In the genomic region with DNA sequence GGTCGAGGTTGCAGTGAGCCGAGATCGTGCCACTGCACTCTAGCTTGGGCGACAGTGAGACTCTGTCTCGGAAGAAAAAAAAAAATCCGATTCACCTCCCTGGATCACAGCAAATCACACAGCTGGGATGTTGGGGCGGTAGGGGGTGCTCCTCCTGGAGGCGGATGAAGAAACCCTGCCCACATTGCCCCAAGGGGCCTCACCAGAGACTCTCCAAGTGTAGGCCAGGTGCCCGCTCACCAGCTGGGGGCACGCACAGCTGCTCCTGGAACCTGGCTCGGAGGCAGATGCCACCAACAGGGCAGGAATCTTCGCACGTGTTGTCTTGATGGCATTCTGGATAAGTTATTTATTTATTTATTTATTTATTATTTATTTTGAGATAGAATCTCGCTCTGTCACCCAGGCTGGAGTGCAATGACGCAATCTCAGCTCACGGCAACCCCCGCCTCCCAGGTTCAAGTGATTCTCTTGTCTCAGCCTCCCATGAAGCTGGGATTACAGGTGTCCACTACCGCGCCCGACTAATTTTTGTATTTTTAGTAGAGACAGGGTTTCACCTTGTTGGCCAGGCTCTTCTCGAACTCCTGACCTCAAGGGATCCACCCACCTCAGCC, we compare ENCODE assay signal across 26 cellular contexts. TPM values are rescaled to one million over a fixed set of nuclear protein-coding genes. Genes with fewer than 3 reads are reported as not detected.
DNase-seq lines count a peak whose midpoint lies in the region; ATAC-seq and TF ChIP-seq lines count a peak whose summit lies in the region.
"Had no signal": no experiment of that assay in that cellular context is flagged by ENCODE, and none has a peak within 500 bp of the region (broad histone marks: within the 10 kb centered on the region; RNA-seq: fewer than 3 reads in every experiment).

No MANE protein-coding gene starts in this region.

- H3K27me3 Mint-ChIP-seq in CD8-positive, alpha-beta memory T cell = peaks cover 0 to 4% of the 10 kb centered on the region in 2 donors
- H3K27me3 Mint-ChIP-seq in HFFc6 (ENCODE audit: insufficient read depth) (peaks cover 7% of the 10 kb centered on the region), glutamatergic neuron (ENCODE audit: unreplicated experiment) (no peaks in the 10 kb centered on the region)
- H3K27me3 Mint-ChIP-seq: stimulated activated naive CD8-positive, alpha-beta T cell treated with anti-CD3 and anti-CD28 coated beads, Interleukin-15, amount 100 ng/mL, for 72 hours had no signal

- no peak overlapping the region for H3K27ac ChIP-seq in CD8-positive, alpha-beta memory T cell (ENCODE audit: low read depth, low read length)
- no peak overlapping the region for H3K27ac ChIP-seq in aorta (ENCODE audit: low read depth in 1 of 2, low read length in 2 of 2)
- H3K27ac ChIP-seq: heart left ventricle, lower lobe of right lung, SK-N-MC had no signal

- peaks cover 31% of the 10 kb centered on the region for H3K4me1 ChIP-seq in CD8-positive, alpha-beta memory T cell (ENCODE audit: insufficient read depth, low read length)
- no peaks in the 10 kb centered on the region for H3K4me1 ChIP-seq in aorta (ENCODE audit: control insufficient read depth in 1 of 2, insufficient read depth in 2 of 2, low read length in 2 of 2)

- H3K9me3 Mint-ChIP-seq in CD8-positive, alpha-beta memory T cell = no peaks in the 10 kb centered on the region
- H3K9me3 Mint-ChIP-seq in HFFc6 (no peaks in the 10 kb centered on the region), glutamatergic neuron (ENCODE audit: unreplicated experiment) (peaks cover 5% of the 10 kb centered on the region)
- H3K9me3 Mint-ChIP-seq: activated naive CD4-positive, alpha-beta T cell treated with anti-CD3 and anti-CD28 coated beads, Interleukin-2, amount 50 U/mL, for 72 hours; endodermal cell; natural killer cell; stimulated activated naive CD8-positive, alpha-beta T cell treated with anti-CD3 and anti-CD28 coated beads, Interleukin-15, amount 100 ng/mL, for 72 hours; T-helper 1 cell treated with Interleukin-12 subunit alpha and Interleukin-12 subunit beta and Interleukin-4 antibody, amounts not matched to agents 30 μg/mL and 1 μg/mL, for 36 hours had no signal

- intact Hi-C loops in aorta (cut with DNase I) = no loop called here

- peaks cover 27 to 47% (median 30%) of the 10 kb centered on the region in 3 donors for H3K4me1 Mint-ChIP-seq in CD8-positive, alpha-beta memory T cell
- H3K4me1 Mint-ChIP-seq in HFFc6 (ENCODE audit: low read depth) (peaks cover 22% of the 10 kb centered on the region), glutamatergic neuron (ENCODE audit: low read depth, unreplicated experiment) (peaks cover 5% of the 10 kb centered on the region)

- WGBS in aorta, 2 donors = 94 to 96% methylated on average over 21 of the region's 21 CpGs

- ATAC-seq in aorta (ENCODE audit: low FRiP score) (no peak), HG03025 (IDR thresholded peaks at IDR 0.05; ENCODE audit: low FRiP score, unreplicated experiment) (no peak)
- ATAC-seq: activated CD4-positive, CD25-positive, alpha-beta regulatory T cell treated with anti-CD3 and anti-CD28 coated beads, Interleukin-2, amount 50 U/mL, for 24 hours; activated naive CD4-positive, alpha-beta T cell treated with anti-CD3 and anti-CD28 coated beads, Interleukin-2, amount 50 U/mL, for 72 hours; esophagus mucosa; heart left ventricle; lower lobe of right lung; natural killer cell; stimulated activated naive CD8-positive, alpha-beta T cell treated with anti-CD3 and anti-CD28 coated beads, Interleukin-15, amount 100 ng/mL, for 72 hours had no signal

- H3K36me3 Mint-ChIP-seq in CD8-positive, alpha-beta memory T cell = peaks cover 0 to 43% (median 0%) of the 10 kb centered on the region in 3 donors
- peaks cover 9% of the 10 kb centered on the region for H3K36me3 Mint-ChIP-seq in HFFc6 (ENCODE audit: low read depth)
- no peaks in the 10 kb centered on the region for H3K36me3 Mint-ChIP-seq in glutamatergic neuron (ENCODE audit: unreplicated experiment)
- H3K36me3 Mint-ChIP-seq: natural killer cell had no signal

- 0 out of 2 replicates have a peak, but pooled peaks have one; percentile 32 for TF ChIP-seq CTCF in HFFc6 (IDR thresholded peaks at IDR 0.05)
- peak; percentile 16 for TF ChIP-seq CTCF in glutamatergic neuron (IDR thresholded peaks at IDR 0.05; ENCODE audit: partially characterized antibody, unreplicated experiment)

- no peaks in the 10 kb centered on the region for H3K27me3 ChIP-seq in CD8-positive, alpha-beta memory T cell (ENCODE audit: insufficient read depth, low read length, poor library complexity, severe bottlenecking)
- no peaks in the 10 kb centered on the region for H3K27me3 ChIP-seq in aorta (ENCODE audit: control insufficient read depth in 1 of 2, insufficient read depth in 2 of 2, low read length in 1 of 2)
- H3K27me3 ChIP-seq: heart left ventricle had no signal

- DNase-seq in CD8-positive, alpha-beta memory T cell = no peak
- DNase-seq in HFFc6 (no peak), glutamatergic neuron (no peak), DMS79 (lab: John Stamatoyannopoulos, UW) (no peak), aorta (no peak)
- DNase-seq: activated CD4-positive, alpha-beta T cell treated with anti-CD3 and anti-CD28 coated beads, Interleukin-2, amount 50 U/mL, for 48 hours; activated CD8-positive, alpha-beta memory T cell treated with anti-CD3 and anti-CD28 coated beads, Interleukin-2, amount 50 U/mL, for 48 hours; caudate nucleus; DMS 273 treated with DMSO at 0.1 percent for 48 hours; endodermal cell; foreskin fibroblast; heart left ventricle; lower lobe of right lung; natural killer cell; NCI-H1436 treated with DMSO at 0.1 percent for 48 hours; NCI-H2107; retina; small intestine; stimulated activated CD8-positive, alpha-beta memory T cell treated with anti-CD3 and anti-CD28 coated beads, Interleukin-4, amount 100 ng/mL, for 48 hours; stimulated activated naive CD8-positive, alpha-beta T cell treated with anti-CD3 and anti-CD28 coated beads, Interleukin-15, amount 100 ng/mL, for 72 hours had no signal

- peak overlapping the region in 5 of 7 donors; percentile 19 to 85 (median 66) for H3K4me3 Mint-ChIP-seq in CD8-positive, alpha-beta memory T cell
- no peak overlapping the region for H3K4me3 Mint-ChIP-seq in HFFc6
- H3K4me3 Mint-ChIP-seq in glutamatergic neuron (ENCODE audit: unreplicated experiment) = no peak overlapping the region
- H3K4me3 Mint-ChIP-seq: endodermal cell had no signal

- peak overlapping the region in 2 of 8 donors; percentile 50 to 79 for H3K27ac Mint-ChIP-seq in CD8-positive, alpha-beta memory T cell
- H3K27ac Mint-ChIP-seq in HFFc6 (no peak overlapping the region), glutamatergic neuron (ENCODE audit: unreplicated experiment) (no peak overlapping the region)
- H3K27ac Mint-ChIP-seq: endodermal cell, natural killer cell had no signal

- POLR2A ChIA-PET in CD8-positive, alpha-beta memory T cell (lab: Charles Lee) = interaction anchor here (1.4 kb wide), 1 partner anchor 9 kb away, joined by 4 read pairs; a partner anchor contains a TSS

- no peaks in the 10 kb centered on the region for H3K9me3 ChIP-seq in CD8-positive, alpha-beta memory T cell (ENCODE audit: low read length)
- no peaks in the 10 kb centered on the region for H3K9me3 ChIP-seq in aorta (ENCODE audit: control insufficient read depth, low read length)
- H3K9me3 ChIP-seq: heart left ventricle, lower lobe of right lung had no signal

- CTCF ChIA-PET in CD8-positive, alpha-beta memory T cell (lab: Charles Lee) = interaction anchor here (1.4 kb wide), 1 partner anchor 9 kb away, joined by 4 read pairs; no protein-coding TSS in a partner anchor

- H3K36me3 ChIP-seq in CD8-positive, alpha-beta memory T cell (ENCODE audit: insufficient read depth, low read length) = peaks cover 14% of the 10 kb centered on the region
- peaks cover 0 to 5% of the 10 kb centered on the region in 2 donors for H3K36me3 ChIP-seq in aorta (ENCODE audit: control insufficient read depth in 1 of 2, insufficient read depth in 2 of 2, low read length in 1 of 2)

- no peak overlapping the region for H3K4me3 ChIP-seq in CD8-positive, alpha-beta memory T cell (ENCODE audit: low read length)
- no peak overlapping the region for H3K4me3 ChIP-seq in aorta (ENCODE audit: low read length in 2 of 2)
- H3K4me3 ChIP-seq: heart left ventricle, lower lobe of right lung, SK-N-MC had no signal

RNA-seq across cellular contexts. Expression of a gene that starts 3.1 kb away (rescaled TPM):
- 100 to 1,000 TPM; 239 to 266 TPM for total RNA-seq in CD8-positive, alpha-beta memory T cell
- polyA plus RNA-seq in CD8-positive, alpha-beta memory T cell = 613 TPM
- total RNA-seq in HFFc6 (2021; fragmentation: NEBNext Ultra II Directional; extraction: Animal tissue kit (Norgen Biotek cat#: 25700)) = 100 to 1,000 TPM; 178 to 319 (median 252) TPM
- 204 TPM for total RNA-seq in glutamatergic neuron (ENCODE audit: unreplicated experiment)
- total RNA-seq in aorta = 100 to 1,000 TPM; 153 to 155 TPM
- polyA plus RNA-seq in aorta = 100 to 1,000 TPM; 127 to 251 TPM

RNA-seq across cellular contexts. Expression of a gene that starts 9.5 kb away (rescaled TPM):
- 100 to 1,000 TPM; 127 to 138 TPM for total RNA-seq in CD8-positive, alpha-beta memory T cell
- 13.7 TPM for polyA plus RNA-seq in CD8-positive, alpha-beta memory T cell
- total RNA-seq in HFFc6 (2021; fragmentation: NEBNext Ultra II Directional; extraction: Animal tissue kit (Norgen Biotek cat#: 25700)) = 100 to 1,000 TPM in 1 of 6 experiments, 10 to 100 TPM in 5; 75.6 to 104 (median 85.7) TPM
- total RNA-seq in glutamatergic neuron (ENCODE audit: unreplicated experiment) (106 TPM), aorta (10 to 100 TPM; 60.9 to 63.2 TPM)
- 100 to 1,000 TPM in 1 of 2 donors, 10 to 100 TPM in 1; 37.6 to 106 TPM for polyA plus RNA-seq in aorta

RNA-seq across cellular contexts. Expression of a gene that starts 34.1 kb away (rescaled TPM):
- total RNA-seq in CD8-positive, alpha-beta memory T cell = 10 to 100 TPM; 10.8 TPM
- polyA plus RNA-seq in CD8-positive, alpha-beta memory T cell = not detected
- 10 to 100 TPM; 28.6 to 36.7 (median 31.4) TPM for total RNA-seq in HFFc6 (2021; fragmentation: NEBNext Ultra II Directional; extraction: Animal tissue kit (Norgen Biotek cat#: 25700))
- total RNA-seq in glutamatergic neuron (ENCODE audit: unreplicated experiment) (96.7 TPM), aorta (10 to 100 TPM; 16.1 to 20.5 TPM)
- 1 to 10 TPM; 3.6 to 6.3 TPM for polyA plus RNA-seq in aorta

RNA-seq across cellular contexts. Expression of a gene that starts 50.2 kb away (rescaled TPM):
- 10 to 100 TPM; 96.0 to 97.0 TPM for total RNA-seq in CD8-positive, alpha-beta memory T cell
- polyA plus RNA-seq in CD8-positive, alpha-beta memory T cell = 13.3 TPM
- 100 to 1,000 TPM in 1 of 6 experiments, 10 to 100 TPM in 5; 74.9 to 102 (median 82.0) TPM for total RNA-seq in HFFc6 (2021; fragmentation: NEBNext Ultra II Directional; extraction: Animal tissue kit (Norgen Biotek cat#: 25700))
- 249 TPM for total RNA-seq in glutamatergic neuron (ENCODE audit: unreplicated experiment)
- 10 to 100 TPM; 32.0 to 50.4 TPM for total RNA-seq in aorta
- 10 to 100 TPM; 23.7 to 36.2 TPM for polyA plus RNA-seq in aorta

Comparison
In these comparisons a context has a peak if more than half of its experiments do, and no peak if none do; other contexts are left out.
1. H3K4me3 Mint-ChIP-seq: peak in CD8-positive, alpha-beta memory T cell (5 of 7); none in HFFc6 (single experiment) and glutamatergic neuron (single experiment).